In genomic region chr19:15297416-15298224, GRCh38 we compare ENCODE assay signal across 8 cellular contexts. TPM values are rescaled to one million over a fixed set of nuclear protein-coding genes. Genes with fewer than 3 reads are reported as not detected.
DNase-seq lines count a peak whose midpoint lies in the region; ATAC-seq and TF ChIP-seq lines count a peak whose summit lies in the region.

No MANE protein-coding gene starts in this region.

- H3K4me1 ChIP-seq in prostate gland (replicated peaks), result peaks cover 51% of the 10 kb centered on the region

- no peaks in the 10 kb centered on the region for H3K9me3 ChIP-seq in prostate gland

- peak; percentile 27 to 58 for DNase-seq in NCI-H2081 (lab: John Stamatoyannopoulos, UW)
- no peak for DNase-seq in NCI-H2081 treated with DMSO at 0.1 percent for 48 hours (lab: John Stamatoyannopoulos, UW)
- peak; percentile 91 for DNase-seq in RPMI7951 (ENCODE audit: low read depth)
- peak; percentile 78 for DNase-seq in epithelial cell of esophagus (ENCODE audit: low read depth)
- DNase-seq in prostate gland (ENCODE audit: low spot score), result peak; percentile 37
- DNase-seq in cardiac septum (ENCODE audit: low spot score), result no peak

- no peaks in the 10 kb centered on the region for H3K36me3 ChIP-seq in prostate gland

- peak; percentile 35 for TF ChIP-seq CTCF in epithelial cell of esophagus (IDR thresholded peaks at IDR 0.05; ENCODE audit: insufficient read depth, low read depth, low read length, missing control alignments)
- no peak for TF ChIP-seq CTCF in prostate gland (IDR thresholded peaks at IDR 0.05)

- TF ChIP-seq POLR2A in prostate gland (IDR thresholded peaks at IDR 0.05), result no peak

- WGBS in prostate gland, result 19% methylated on average over 10 of the region's 10 CpGs

- intact Hi-C loops in prostate gland (cut with DNase I) (no loop called here), cardiac septum (cut with DNase I) (loop anchor here (2.0 kb wide), 1 partner anchor 17 kb away; no protein-coding TSS in a partner anchor)

- ATAC-seq in HG03095 (IDR thresholded peaks at IDR 0.05; ENCODE audit: unreplicated experiment) (no peak), HG03097 (IDR thresholded peaks at IDR 0.05; ENCODE audit: low FRiP score, unreplicated experiment) (no peak)

- H3K4me3 ChIP-seq in epithelial cell of esophagus (ENCODE audit: low read length), result no peak overlapping the region
- H3K4me3 ChIP-seq in prostate gland, result no peak overlapping the region

- peak overlapping the region; percentile 25 to 40 for H3K27ac ChIP-seq in prostate gland

- H3K27me3 ChIP-seq in prostate gland (replicated peaks; ENCODE audit: insufficient read depth), result no peaks in the 10 kb centered on the region

RNA-seq across cellular contexts. Expression of gene BRD4, which starts 34.7 kb away (rescaled TPM):
- total RNA-seq in RPMI7951 (2014; rRNA removed; shearing (Covaris generic)), result 8.3 and 9.1 TPM in 2 replicates
- 10 to 100 TPM; 45.6 to 76.0 TPM for total RNA-seq in prostate gland
- total RNA-seq in cardiac septum, result 72.3 TPM

Comparison
In these comparisons a context has a peak if more than half of its experiments do, and no peak if none do; other contexts are left out.
1. DNase-seq: peak in NCI-H2081 (2 of 2), RPMI7951 (single experiment), epithelial cell of esophagus (single experiment) and prostate gland (single experiment); none in NCI-H2081 treated with DMSO at 0.1 percent for 48 hours (single experiment) and cardiac septum (single experiment).